Comparison of ENCODE assay signal across 17 cellular contexts in genomic region chr18:77162580-77162979, GRCh38.
"Had no signal": no experiment of that assay in that cellular context is flagged by ENCODE, and none has a peak within 500 bp of the region (broad histone marks: within the 10 kb centered on the region; RNA-seq: fewer than 3 reads in every experiment).

No MANE protein-coding gene starts in this region.

- H3K36me3 ChIP-seq: colonic mucosa, heart left ventricle, pancreas, vagina had no signal

- H3K27me3 ChIP-seq: colonic mucosa, pancreas, vagina had no signal

- H3K9me3 Mint-ChIP-seq: activated naive CD4-positive, alpha-beta T cell treated with anti-CD3 and anti-CD28 coated beads, Interleukin-2, amount 50 U/mL, for 72 hours; neural crest cell; stimulated activated effector memory CD8-positive, alpha-beta T cell treated with anti-CD3 and anti-CD28 coated beads, Interleukin-12 subunit alpha, Interleukin-12 subunit beta, amount 100 ng/mL, for 72 hours; T-helper 2 cell treated with Interferon-gamma antibody and Interleukin-4, amounts not matched to agents 5 μg/mL and 100 μg/mL, for 36 hours had no signal

- H3K4me3 Mint-ChIP-seq: neural crest cell; stimulated activated effector memory CD8-positive, alpha-beta T cell treated with anti-CD3 and anti-CD28 coated beads, Interleukin-12 subunit alpha, Interleukin-12 subunit beta, amount 100 ng/mL, for 72 hours; T-helper 2 cell treated with Interferon-gamma antibody and Interleukin-4, amounts not matched to agents 5 μg/mL and 100 μg/mL, for 36 hours had no signal

- H3K4me1 ChIP-seq: colonic mucosa, pancreas had no signal

- FAIRE-seq: endothelial cell of umbilical vein, frontal cortex, pancreas had no signal

- H3K27ac Mint-ChIP-seq: stimulated activated effector memory CD8-positive, alpha-beta T cell treated with anti-CD3 and anti-CD28 coated beads, Interleukin-12 subunit alpha, Interleukin-12 subunit beta, amount 100 ng/mL, for 72 hours; T-helper 2 cell treated with Interferon-gamma antibody and Interleukin-4, amounts not matched to agents 5 μg/mL and 100 μg/mL, for 36 hours had no signal

- H3K27ac ChIP-seq: colonic mucosa, heart left ventricle, pancreas, vagina had no signal

- DNase-seq: amniotic stem cell; caudate nucleus; colonic mucosa; effector CD8-positive, alpha-beta T cell; heart left ventricle; left colon; pancreas; stimulated activated CD4-positive, alpha-beta T cell treated with anti-CD3 and anti-CD28 coated beads, Interleukin-12 subunit alpha, Interleukin-12 subunit beta, amount 100 ng/mL, for 4 hours; stimulated activated CD4-positive, alpha-beta T cell treated with anti-CD3 and anti-CD28 coated beads, Interleukin-2, amount 100 ng/mL, for 24 hours had no signal

- H3K4me3 ChIP-seq: colonic mucosa, heart left ventricle, lung, pancreas, vagina had no signal

- H3K36me3 Mint-ChIP-seq: activated naive CD4-positive, alpha-beta T cell treated with anti-CD3 and anti-CD28 coated beads, Interleukin-2, amount 50 U/mL, for 72 hours; stimulated activated effector memory CD8-positive, alpha-beta T cell treated with anti-CD3 and anti-CD28 coated beads, Interleukin-12 subunit alpha, Interleukin-12 subunit beta, amount 100 ng/mL, for 72 hours had no signal

- H3K9me3 ChIP-seq: colonic mucosa, heart left ventricle, pancreas, vagina had no signal

- ATAC-seq: activated naive CD4-positive, alpha-beta T cell treated with anti-CD3 and anti-CD28 coated beads, Interleukin-2, amount 50 U/mL, for 72 hours; heart left ventricle; left colon; pancreas; stimulated activated effector memory CD8-positive, alpha-beta T cell treated with anti-CD3 and anti-CD28 coated beads, Interleukin-12 subunit alpha, Interleukin-12 subunit beta, amount 100 ng/mL, for 72 hours had no signal
